1 cellular context compared by ENCODE assay signal in the genomic region with DNA sequence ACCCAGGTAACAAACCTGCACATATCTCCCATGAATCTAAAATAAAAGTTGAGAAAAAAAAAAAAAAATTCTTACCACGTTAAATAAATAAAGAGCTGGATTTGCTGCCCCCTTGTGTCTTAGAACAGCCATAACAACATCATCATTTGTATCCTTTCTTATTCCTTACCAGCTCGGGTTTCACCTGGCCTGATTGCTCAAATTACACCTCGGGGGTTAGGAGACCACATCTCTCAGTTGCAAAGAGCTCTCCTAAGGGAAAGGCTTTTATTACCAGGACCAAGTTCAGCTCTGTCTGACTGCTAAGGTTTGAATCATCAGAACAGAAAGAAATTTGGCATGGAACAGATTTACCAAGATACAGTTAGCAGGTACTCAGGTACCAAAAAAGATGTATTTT.
TF ChIP-seq lines count a peak whose summit lies in the region.

No MANE protein-coding gene starts in this region.

TF ChIP-seq in GM12878, 131 proteins besides CTCF, POLR2A, EP300 and RAD21 (continued from another document):
- no peak for TF ChIP-seq RCOR1 (conservative IDR thresholded peaks at IDR 0.05; ENCODE audit: low read depth, low read length)
- peak; percentile 10 for TF ChIP-seq SIX5 (IDR thresholded peaks at IDR 0.05; ENCODE audit: low read depth, low read length, severe bottlenecking)
- TF ChIP-seq SMC3 (IDR thresholded peaks at IDR 0.05; ENCODE audit: borderline replicate concordance, low read length): peak; percentile 70; the same call in 1 of the 2 replicates
- no peak for TF ChIP-seq POU2F2 (IDR thresholded peaks at IDR 0.05; ENCODE audit: borderline replicate concordance, low read depth, low read length)
